ENCODE assay signal across 16 cellular contexts in genomic region chr4:36990108-36990872, GRCh38.
A peak's percentile ranks its signal among the peaks of the same experiment; 100 is the strongest.
DNase-seq lines count a peak whose midpoint lies in the region; ATAC-seq, FAIRE-seq and TF ChIP-seq lines count a peak whose summit lies in the region.
"Had no signal": no experiment of that assay in that cellular context is flagged by ENCODE, and none has a peak within 500 bp of the region (broad histone marks: within the 10 kb centered on the region; RNA-seq: fewer than 3 reads in every experiment).

No MANE protein-coding gene starts in this region.

- H3K27ac ChIP-seq in body of pancreas (no peak overlapping the region), small intestine (ENCODE audit: low read depth in 1 of 2, low read length in 1 of 2) (no peak overlapping the region)
- H3K27ac ChIP-seq: ascending aorta, left ventricle myocardium inferior had no signal

- DNase-seq in GM12892 (ENCODE audit: insufficient read length) (no peak), body of pancreas (no peak), small intestine (no peak), EL (no peak)
- DNase-seq: activated CD4-positive, alpha-beta T cell treated with anti-CD3 and anti-CD28 coated beads, Interleukin-2, amount 10 ng/mL, durations not matched to agents 7 days and 5 days; Caco-2; left ventricle myocardium inferior; naive B cell; NCI-H1694 treated with DMSO at 0.1 percent for 48 hours; stimulated activated CD4-positive, alpha-beta T cell treated with anti-CD3 and anti-CD28 coated beads, Interleukin-1b, Interleukin-23, amount 100 ng/mL, for 48 hours; T-helper 9 cell had no signal

- TF ChIP-seq POLR2A in GM12892 (IDR thresholded peaks at IDR 0.05; ENCODE audit: low read depth, low read length): no peak
- TF ChIP-seq POLR2A in body of pancreas (IDR thresholded peaks at IDR 0.05): no peak

- H3K36me3 ChIP-seq in body of pancreas (replicated peaks in 1 of 2; ENCODE audit: insufficient read depth in 1 of 2, low read depth in 2 of 2): no peaks in the 10 kb centered on the region
- no peaks in the 10 kb centered on the region for H3K36me3 ChIP-seq in small intestine (ENCODE audit: control insufficient read depth in 2 of 2, insufficient read depth in 2 of 2, low read length in 2 of 2)
- H3K36me3 ChIP-seq: ascending aorta, left ventricle myocardium inferior had no signal

- H3K27me3 ChIP-seq in body of pancreas (no peaks in the 10 kb centered on the region), small intestine (ENCODE audit: control insufficient read depth in 2 of 2, insufficient read depth in 2 of 2, low read length in 2 of 2) (no peaks in the 10 kb centered on the region)
- H3K27me3 ChIP-seq: ascending aorta had no signal

- no peaks in the 10 kb centered on the region for H3K9me3 ChIP-seq in body of pancreas
- H3K9me3 ChIP-seq in small intestine (ENCODE audit: control insufficient read depth, low read depth): no peaks in the 10 kb centered on the region
- H3K9me3 ChIP-seq: ascending aorta, Caco-2 had no signal

- no peak for TF ChIP-seq CTCF in body of pancreas (IDR thresholded peaks at IDR 0.05)

- ATAC-seq in GM19324 (IDR thresholded peaks at IDR 0.05; ENCODE audit: low FRiP score, unreplicated experiment) (peak; percentile 56), HG02798 (IDR thresholded peaks at IDR 0.05; ENCODE audit: poor library complexity, unreplicated experiment) (peak; percentile 88), HG03469 (IDR thresholded peaks at IDR 0.05; ENCODE audit: unreplicated experiment) (peak; percentile 84), HG03571 (IDR thresholded peaks at IDR 0.05; ENCODE audit: unreplicated experiment) (no peak), body of pancreas (no peak)

- intact Hi-C loops in body of pancreas (cut with DNase I): no loop called here

- FAIRE-seq in GM12892 (lab: Jason Lieb, UNC) (peak; percentile 50), small intestine (lab: Jason Lieb, UNC) (no peak)

- H3K4me3 ChIP-seq in body of pancreas: no peak overlapping the region
- no peak overlapping the region for H3K4me3 ChIP-seq in small intestine (ENCODE audit: low read depth in 1 of 2, low read length in 2 of 2)
- H3K4me3 ChIP-seq: ascending aorta, left ventricle myocardium inferior had no signal

- H3K4me1 ChIP-seq in body of pancreas (no peaks in the 10 kb centered on the region), small intestine (ENCODE audit: control insufficient read depth in 2 of 2, insufficient read depth in 1 of 2, low read depth in 1 of 2, low read length in 1 of 2) (no peaks in the 10 kb centered on the region)
- H3K4me1 ChIP-seq: ascending aorta, Caco-2, left ventricle myocardium inferior had no signal

- 66 to 76% methylated on average over 3 of the region's 3 CpGs for WGBS in body of pancreas, 2 donors
- 82 to 94% (median 92%) methylated on average over 3 of the region's 3 CpGs for WGBS in small intestine, 3 donors

Comparison
In these comparisons a context has a peak if more than half of its experiments do, and no peak if none do; other contexts are left out.
1. ATAC-seq: peak in GM19324 (single experiment), HG02798 (single experiment) and HG03469 (single experiment); none in HG03571 (single experiment) and body of pancreas (single experiment).